In genomic region chr5:32276173-32276853, GRCh38 we compare ENCODE assay signal across 8 cellular contexts. TPM values are rescaled to one million over a fixed set of nuclear protein-coding genes. Genes with fewer than 3 reads are reported as not detected.
DNase-seq lines count a peak whose midpoint lies in the region; ATAC-seq and TF ChIP-seq lines count a peak whose summit lies in the region.

No MANE protein-coding gene starts in this region.

- peak overlapping the region; percentile 8 for H3K27ac ChIP-seq in RWPE2 (ENCODE audit: poor library complexity, severe bottlenecking)

- peaks cover 12% of the 10 kb centered on the region for H3K4me1 ChIP-seq in RWPE2 (ENCODE audit: insufficient read depth, poor library complexity, severe bottlenecking)

- POLR2A ChIA-PET in GM10248 (lab: Yijun Ruan, JAX), result interaction anchor here (0.6 kb wide), 1 partner anchor 81 kb away, joined by 3 read pairs; no protein-coding TSS in a partner anchor

- ATAC-seq in HG02610 (IDR thresholded peaks at IDR 0.05; ENCODE audit: unreplicated experiment) (peak; percentile 23), RWPE2 (ENCODE audit: low read depth) (peak; percentile 74), GM18861 (IDR thresholded peaks at IDR 0.05; ENCODE audit: unreplicated experiment) (no peak), GM21526 (IDR thresholded peaks at IDR 0.05; ENCODE audit: low FRiP score, unreplicated experiment) (no peak)

- TF ChIP-seq CTCF in GM10248 (IDR thresholded peaks at IDR 0.05; ENCODE audit: control extremely low read depth, extremely low read depth, low read depth, missing control alignments) (no peak), RWPE2 (IDR thresholded peaks at IDR 0.05; ENCODE audit: poor library complexity, severe bottlenecking) (no peak)

- H3K9me3 ChIP-seq in RWPE2 (ENCODE audit: severe bottlenecking), result no peaks in the 10 kb centered on the region

- peaks cover 25% of the 10 kb centered on the region for H3K36me3 ChIP-seq in RWPE2 (ENCODE audit: low read depth)

- H3K27me3 ChIP-seq in RWPE2 (ENCODE audit: insufficient read depth, poor library complexity, severe bottlenecking), result no peaks in the 10 kb centered on the region

- DNase-seq in GM10248 (ENCODE audit: extremely low spot score) (peak; percentile 53), RWPE2 (ENCODE audit: low spot score) (no peak), fibroblast of peridontal ligament (ENCODE audit: extremely low read depth) (peak; percentile 43), pulmonary artery endothelial cell (ENCODE audit: low read depth, low spot score) (peak; percentile 91), NCI-H526 treated with DMSO at 0.1 percent for 48 hours (lab: John Stamatoyannopoulos, UW) (no peak)

- no peak overlapping the region for H3K4me3 ChIP-seq in RWPE2 (ENCODE audit: severe bottlenecking)

- CTCF ChIA-PET in GM10248 (lab: Yijun Ruan, JAX), result interaction anchor here (5.4 to 6.7 kb wide), 2 partner anchors 45 to 53 kb away, joined by 21 to 40 read pairs; no protein-coding TSS in a partner anchor

RNA-seq across cellular contexts. Expression of gene MTMR12, which starts 36.4 kb away (rescaled TPM):
- total RNA-seq in pulmonary artery endothelial cell, result 31.9 and 36.7 TPM in 2 replicates

Comparison
In these comparisons a context has a peak if more than half of its experiments do, and no peak if none do; other contexts are left out.
1. DNase-seq: peak in GM10248 (single experiment), fibroblast of peridontal ligament (single experiment) and pulmonary artery endothelial cell (single experiment); none in RWPE2 (single experiment) and NCI-H526 treated with DMSO at 0.1 percent for 48 hours (single experiment).
2. ATAC-seq: peak in HG02610 (single experiment) and RWPE2 (single experiment); none in GM18861 (single experiment) and GM21526 (single experiment).